ENCODE assay signal across 8 cellular contexts in genomic region chr9:111916234-111916645, GRCh38. TPM values are rescaled to one million over a fixed set of nuclear protein-coding genes. Genes with fewer than 3 reads are reported as not detected.
A peak's percentile ranks its signal among the peaks of the same experiment; 100 is the strongest.
DNase-seq lines count a peak whose midpoint lies in the region; ATAC-seq, FAIRE-seq and TF ChIP-seq lines count a peak whose summit lies in the region.

No MANE protein-coding gene starts in this region.

- peak overlapping the region; percentile 49 for H3K4me3 Mint-ChIP-seq in activated CD8-positive, alpha-beta T cell treated with anti-CD3 and anti-CD28 coated beads for 36 hours
- peak overlapping the region; percentile 5 to 50 for H3K4me3 Mint-ChIP-seq in stimulated activated naive B cell treated with anti-CD40 and anti-IgM and Interleukin-4, amounts not matched to agents 10 μg/mL and 1 μg/mL and 100 μg/mL, for 72 hours

- H3K36me3 Mint-ChIP-seq in activated CD8-positive, alpha-beta T cell treated with anti-CD3 and anti-CD28 coated beads for 36 hours (ENCODE audit: low read depth): peaks cover 43% of the 10 kb centered on the region
- H3K36me3 Mint-ChIP-seq in stimulated activated naive B cell treated with anti-CD40 and anti-IgM and Interleukin-4, amounts not matched to agents 10 μg/mL and 1 μg/mL and 100 μg/mL, for 72 hours: peaks cover 43 to 57% of the 10 kb centered on the region in 2 donors

- peak; percentile 44 for ATAC-seq in HG02943 (IDR thresholded peaks at IDR 0.05; ENCODE audit: low read depth, unreplicated experiment)
- ATAC-seq in activated CD8-positive, alpha-beta T cell treated with anti-CD3 and anti-CD28 coated beads for 36 hours: peak; percentile 82
- ATAC-seq in stimulated activated naive B cell treated with anti-CD40 and anti-IgM and Interleukin-4, amounts not matched to agents 10 μg/mL and 1 μg/mL and 100 μg/mL, for 72 hours (replicated peaks): peak; percentile 81 to 83

- intact Hi-C loops in activated CD8-positive, alpha-beta T cell treated with anti-CD3 and anti-CD28 coated beads for 36 hours (cut with micrococcal nuclease): loop anchor here (10.0 kb wide), 1 partner anchor 151 kb away; no protein-coding TSS in a partner anchor

- H3K9me3 Mint-ChIP-seq in activated CD8-positive, alpha-beta T cell treated with anti-CD3 and anti-CD28 coated beads for 36 hours: no peaks in the 10 kb centered on the region
- no peaks in the 10 kb centered on the region for H3K9me3 Mint-ChIP-seq in stimulated activated naive B cell treated with anti-CD40 and anti-IgM and Interleukin-4, amounts not matched to agents 10 μg/mL and 1 μg/mL and 100 μg/mL, for 72 hours

- no peak for FAIRE-seq in frontal cortex (lab: Jason Lieb, UNC)

- H3K27ac Mint-ChIP-seq in activated CD8-positive, alpha-beta T cell treated with anti-CD3 and anti-CD28 coated beads for 36 hours: peak overlapping the region; percentile 89
- peak overlapping the region; percentile 56 for H3K27ac Mint-ChIP-seq in stimulated activated naive B cell treated with anti-CD40 and anti-IgM and Interleukin-4, amounts not matched to agents 10 μg/mL and 1 μg/mL and 100 μg/mL, for 72 hours

- TF ChIP-seq CTCF in activated CD8-positive, alpha-beta T cell treated with anti-CD3 and anti-CD28 coated beads for 36 hours (IDR thresholded peaks at IDR 0.05): no peak

- CTCF ChIA-PET in activated CD8-positive, alpha-beta T cell treated with anti-CD3 and anti-CD28 coated beads for 36 hours (lab: Charles Lee): interaction anchor here (0.9 to 2.5 kb wide), 7 partner anchors 10 to 159 kb away, joined by 3 to 15 read pairs (median 4); no protein-coding TSS in a partner anchor

- POLR2A ChIA-PET in activated CD8-positive, alpha-beta T cell treated with anti-CD3 and anti-CD28 coated beads for 36 hours (lab: Charles Lee): interaction anchor here (0.8 to 3.5 kb wide), 8 partner anchors 10 to 134 kb away, joined by 3 to 19 read pairs (median 5); partner anchors contain the start of gene UGCG

- no peaks in the 10 kb centered on the region for H3K27me3 Mint-ChIP-seq in activated CD8-positive, alpha-beta T cell treated with anti-CD3 and anti-CD28 coated beads for 36 hours
- no peaks in the 10 kb centered on the region for H3K27me3 Mint-ChIP-seq in stimulated activated naive B cell treated with anti-CD40 and anti-IgM and Interleukin-4, amounts not matched to agents 10 μg/mL and 1 μg/mL and 100 μg/mL, for 72 hours

- peak; percentile 17 to 21 for DNase-seq in activated CD4-positive, alpha-beta T cell treated with anti-CD3 and anti-CD28 coated beads, Interleukin-2, amount 50 U/mL, for 24 hours (ENCODE audit: low read depth in 1 of 2, low spot score in 1 of 2)
- DNase-seq in activated CD4-positive, alpha-beta T cell treated with anti-CD3 and anti-CD28 coated beads for 4 hours: no peak
- DNase-seq in activated CD8-positive, alpha-beta T cell treated with anti-CD3 and anti-CD28 coated beads for 36 hours: peak; percentile 46
- DNase-seq in stimulated activated naive B cell treated with anti-CD40 and anti-IgM and Interleukin-4, amounts not matched to agents 10 μg/mL and 1 μg/mL and 100 μg/mL, for 72 hours: no peak
- no peak for DNase-seq in NCI-H226
- no peak for DNase-seq in NCI-H82 (lab: John Stamatoyannopoulos, UW)
- no peak for DNase-seq in frontal cortex (ENCODE audit: low spot score in 2 of 2)

- peaks cover 57% of the 10 kb centered on the region for H3K4me1 Mint-ChIP-seq in activated CD8-positive, alpha-beta T cell treated with anti-CD3 and anti-CD28 coated beads for 36 hours (ENCODE audit: low read depth)
- H3K4me1 Mint-ChIP-seq in stimulated activated naive B cell treated with anti-CD40 and anti-IgM and Interleukin-4, amounts not matched to agents 10 μg/mL and 1 μg/mL and 100 μg/mL, for 72 hours: peaks cover 45 to 81% of the 10 kb centered on the region in 2 donors

RNA-seq across cellular contexts. Expression of gene UGCG, which starts 19.6 kb away (rescaled TPM):
- 10 to 100 TPM; 13.5 to 14.3 TPM for total RNA-seq in activated CD8-positive, alpha-beta T cell treated with anti-CD3 and anti-CD28 coated beads for 36 hours
- total RNA-seq in frontal cortex: 83.2 TPM

Comparison
In these comparisons a context has a peak if more than half of its experiments do, and no peak if none do; other contexts are left out.
1. DNase-seq: peak in activated CD4-positive, alpha-beta T cell treated with anti-CD3 and anti-CD28 coated beads, Interleukin-2, amount 50 U/mL, for 24 hours (2 of 2) and activated CD8-positive, alpha-beta T cell treated with anti-CD3 and anti-CD28 coated beads for 36 hours (single experiment); none in activated CD4-positive, alpha-beta T cell treated with anti-CD3 and anti-CD28 coated beads for 4 hours (0 of 2), stimulated activated naive B cell treated with anti-CD40 and anti-IgM and Interleukin-4, amounts not matched to agents 10 μg/mL and 1 μg/mL and 100 μg/mL, for 72 hours (single experiment), NCI-H226 (single experiment), NCI-H82 (single experiment) and frontal cortex (0 of 2).
2. Peak in every context shown above with its lines, with median percentiles within 50 percentile points of each other: ATAC-seq.